In genomic region chr1:165383067-165383466, GRCh38 we compare ENCODE assay signal across 13 cellular contexts. TPM values are rescaled to one million over a fixed set of nuclear protein-coding genes. Genes with fewer than 3 reads are reported as not detected.
DNase-seq lines count a peak whose midpoint lies in the region; ATAC-seq, FAIRE-seq and TF ChIP-seq lines count a peak whose summit lies in the region.
"Had no signal": no experiment of that assay in that cellular context is flagged by ENCODE, and none has a peak within 500 bp of the region (broad histone marks: within the 10 kb centered on the region; RNA-seq: fewer than 3 reads in every experiment).

No MANE protein-coding gene starts in this region.

- H3K4me1 ChIP-seq in astrocyte (ENCODE audit: insufficient read depth, low read length) (no peaks in the 10 kb centered on the region), prostate gland (replicated peaks) (no peaks in the 10 kb centered on the region)

- H3K4me3 Mint-ChIP-seq in astrocyte (ENCODE audit: unreplicated experiment), result no peak overlapping the region
- H3K4me3 Mint-ChIP-seq in activated naive CD4-positive, alpha-beta T cell treated with anti-CD3 and anti-CD28 coated beads, Interleukin-2, amount 10 ng/mL, durations not matched to agents 7 days and 5 days, result no peak overlapping the region
- H3K4me3 Mint-ChIP-seq: stimulated activated effector memory CD8-positive, alpha-beta T cell treated with anti-CD3 and anti-CD28 coated beads, Interleukin-12 subunit alpha, Interleukin-12 subunit beta, amount 100 ng/mL, for 72 hours had no signal

- intact Hi-C loops in left cardiac atrium (cut with DNase I), result no loop called here
- intact Hi-C loops in prostate gland (cut with DNase I), result no loop called here

- H3K4me3 ChIP-seq in astrocyte (ENCODE audit: insufficient read depth, low read depth, low read length) (no peak overlapping the region), prostate gland (no peak overlapping the region)
- H3K4me3 ChIP-seq: lung had no signal

- H4K20me1 ChIP-seq in astrocyte (ENCODE audit: insufficient read depth, low read length), result no peaks in the 10 kb centered on the region

- peak; percentile 23 for FAIRE-seq in astrocyte (lab: Jason Lieb, UNC)

- no peaks in the 10 kb centered on the region for H3K79me2 ChIP-seq in astrocyte (ENCODE audit: insufficient read depth, low read length)

- 45% methylated on average over 6 of the region's 6 CpGs for WGBS in prostate gland

- H3K36me3 ChIP-seq in astrocyte (ENCODE audit: insufficient read depth, low read length) (no peaks in the 10 kb centered on the region), prostate gland (no peaks in the 10 kb centered on the region)

- no peak overlapping the region for H3K9ac ChIP-seq in astrocyte (ENCODE audit: low read length)

- H3K9me3 ChIP-seq in astrocyte (ENCODE audit: insufficient read depth, low read depth, low read length), result no peaks in the 10 kb centered on the region
- no peaks in the 10 kb centered on the region for H3K9me3 ChIP-seq in prostate gland

- peaks cover 37% of the 10 kb centered on the region for H3K27me3 ChIP-seq in astrocyte (ENCODE audit: insufficient read depth, low read length)
- H3K27me3 ChIP-seq in prostate gland (replicated peaks; ENCODE audit: insufficient read depth), result no peaks in the 10 kb centered on the region

- TF ChIP-seq CTCF in astrocyte (IDR thresholded peaks at IDR 0.05; ENCODE audit: insufficient read depth, low read depth, low read length), result no peak
- TF ChIP-seq CTCF in prostate gland (IDR thresholded peaks at IDR 0.05), result no peak

- TF ChIP-seq POLR2A in prostate gland (IDR thresholded peaks at IDR 0.05), result no peak

- ATAC-seq in left cardiac atrium (peak; percentile 67 to 97), GM21529 (IDR thresholded peaks at IDR 0.05; ENCODE audit: unreplicated experiment) (no peak)
- ATAC-seq: activated naive CD4-positive, alpha-beta T cell treated with anti-CD3 and anti-CD28 coated beads, Interleukin-2, amount 50 U/mL, for 72 hours; stimulated activated effector memory CD8-positive, alpha-beta T cell treated with anti-CD3 and anti-CD28 coated beads, Interleukin-12 subunit alpha, Interleukin-12 subunit beta, amount 100 ng/mL, for 72 hours had no signal

- H3K4me2 ChIP-seq in astrocyte (ENCODE audit: low read length), result no peak overlapping the region

- H3K36me3 Mint-ChIP-seq in astrocyte (ENCODE audit: low read depth, unreplicated experiment), result peaks cover 4% of the 10 kb centered on the region
- H3K36me3 Mint-ChIP-seq in activated naive CD4-positive, alpha-beta T cell treated with anti-CD3 and anti-CD28 coated beads, Interleukin-2, amount 10 ng/mL, durations not matched to agents 7 days and 5 days, result no peaks in the 10 kb centered on the region
- H3K36me3 Mint-ChIP-seq: activated naive CD4-positive, alpha-beta T cell treated with anti-CD3 and anti-CD28 coated beads, Interleukin-2, amount 50 U/mL, for 72 hours; stimulated activated effector memory CD8-positive, alpha-beta T cell treated with anti-CD3 and anti-CD28 coated beads, Interleukin-12 subunit alpha, Interleukin-12 subunit beta, amount 100 ng/mL, for 72 hours had no signal

- H3K27ac Mint-ChIP-seq in astrocyte (ENCODE audit: unreplicated experiment), result no peak overlapping the region
- H3K27ac Mint-ChIP-seq in activated naive CD4-positive, alpha-beta T cell treated with anti-CD3 and anti-CD28 coated beads, Interleukin-2, amount 10 ng/mL, durations not matched to agents 7 days and 5 days, result no peak overlapping the region
- H3K27ac Mint-ChIP-seq: activated naive CD4-positive, alpha-beta T cell treated with anti-CD3 and anti-CD28 coated beads, Interleukin-2, amount 50 U/mL, for 72 hours; stimulated activated effector memory CD8-positive, alpha-beta T cell treated with anti-CD3 and anti-CD28 coated beads, Interleukin-12 subunit alpha, Interleukin-12 subunit beta, amount 100 ng/mL, for 72 hours had no signal

- no peak overlapping the region for H2AFZ ChIP-seq in astrocyte (ENCODE audit: low read depth, low read length)

- peaks cover 95% of the 10 kb centered on the region for H3K27me3 Mint-ChIP-seq in astrocyte (ENCODE audit: low read depth, unreplicated experiment)
- peaks cover 82% of the 10 kb centered on the region for H3K27me3 Mint-ChIP-seq in activated naive CD4-positive, alpha-beta T cell treated with anti-CD3 and anti-CD28 coated beads, Interleukin-2, amount 10 ng/mL, durations not matched to agents 7 days and 5 days

- peak in 9 of 14 donors; percentile 25 to 80 (median 52) for DNase-seq in C1 segment of cervical spinal cord (lab: John Stamatoyannopoulos, UW)
- peak; percentile 77 for DNase-seq in astrocyte (ENCODE audit: low read depth)
- DNase-seq in left cardiac atrium, result peak; percentile 59
- peak; percentile 42 for DNase-seq in prostate gland (ENCODE audit: low spot score)
- no peak for DNase-seq in activated naive CD4-positive, alpha-beta T cell treated with anti-CD3 and anti-CD28 coated beads, Interleukin-2, amount 10 ng/mL, durations not matched to agents 7 days and 5 days
- no peak for DNase-seq in NCI-H345 (lab: John Stamatoyannopoulos, UW)
- no peak for DNase-seq in HuH-7.5 (ENCODE audit: low spot score)
- DNase-seq: activated CD4-positive, alpha-beta T cell treated with anti-CD3 and anti-CD28 coated beads, Interleukin-2, amount 50 U/mL, for 1 hour; NCI-H2029 had no signal

- peaks cover 2% of the 10 kb centered on the region for H3K4me1 Mint-ChIP-seq in astrocyte (ENCODE audit: low read depth, unreplicated experiment)
- no peaks in the 10 kb centered on the region for H3K4me1 Mint-ChIP-seq in activated naive CD4-positive, alpha-beta T cell treated with anti-CD3 and anti-CD28 coated beads, Interleukin-2, amount 10 ng/mL, durations not matched to agents 7 days and 5 days
- H3K4me1 Mint-ChIP-seq: stimulated activated effector memory CD8-positive, alpha-beta T cell treated with anti-CD3 and anti-CD28 coated beads, Interleukin-12 subunit alpha, Interleukin-12 subunit beta, amount 100 ng/mL, for 72 hours had no signal

- H3K27ac ChIP-seq in astrocyte (ENCODE audit: low read depth, low read length) (no peak overlapping the region), prostate gland (no peak overlapping the region)

- no peaks in the 10 kb centered on the region for H3K9me3 Mint-ChIP-seq in astrocyte (ENCODE audit: unreplicated experiment)
- H3K9me3 Mint-ChIP-seq in activated naive CD4-positive, alpha-beta T cell treated with anti-CD3 and anti-CD28 coated beads, Interleukin-2, amount 10 ng/mL, durations not matched to agents 7 days and 5 days, result no peaks in the 10 kb centered on the region
- H3K9me3 Mint-ChIP-seq: activated naive CD4-positive, alpha-beta T cell treated with anti-CD3 and anti-CD28 coated beads, Interleukin-2, amount 50 U/mL, for 72 hours; stimulated activated effector memory CD8-positive, alpha-beta T cell treated with anti-CD3 and anti-CD28 coated beads, Interleukin-12 subunit alpha, Interleukin-12 subunit beta, amount 100 ng/mL, for 72 hours had no signal

- CTCF ChIA-PET in activated naive CD4-positive, alpha-beta T cell treated with anti-CD3 and anti-CD28 coated beads, Interleukin-2, amount 10 ng/mL, durations not matched to agents 7 days and 5 days (lab: Charles Lee), result interaction anchor here (1.1 to 3.2 kb wide), 4 partner anchors 9 to 15 kb away, joined by 4 to 16 read pairs (median 9); no protein-coding TSS in a partner anchor

RNA-seq across cellular contexts. Expression of gene LMX1A, which starts 26.6 kb away (rescaled TPM):
- total RNA-seq in astrocyte (not detected in 2 replicates), left cardiac atrium (under 1 TPM in 1 of 2 donors, not detected in 1; 0.09 TPM), prostate gland (under 1 TPM in 1 of 2 donors, not detected in 1; 0.28 TPM)
- total RNA-seq: activated naive CD4-positive, alpha-beta T cell treated with anti-CD3 and anti-CD28 coated beads, Interleukin-2, amount 50 U/mL, for 72 hours; lung had no signal

Comparison
In these comparisons a context has a peak if more than half of its experiments do, and no peak if none do; other contexts are left out.
1. DNase-seq: peak in C1 segment of cervical spinal cord (9 of 14), astrocyte (single experiment), left cardiac atrium (single experiment) and prostate gland (single experiment); none in activated naive CD4-positive, alpha-beta T cell treated with anti-CD3 and anti-CD28 coated beads, Interleukin-2, amount 10 ng/mL, durations not matched to agents 7 days and 5 days (single experiment), NCI-H345 (single experiment) and HuH-7.5 (single experiment).